In the genomic region with DNA sequence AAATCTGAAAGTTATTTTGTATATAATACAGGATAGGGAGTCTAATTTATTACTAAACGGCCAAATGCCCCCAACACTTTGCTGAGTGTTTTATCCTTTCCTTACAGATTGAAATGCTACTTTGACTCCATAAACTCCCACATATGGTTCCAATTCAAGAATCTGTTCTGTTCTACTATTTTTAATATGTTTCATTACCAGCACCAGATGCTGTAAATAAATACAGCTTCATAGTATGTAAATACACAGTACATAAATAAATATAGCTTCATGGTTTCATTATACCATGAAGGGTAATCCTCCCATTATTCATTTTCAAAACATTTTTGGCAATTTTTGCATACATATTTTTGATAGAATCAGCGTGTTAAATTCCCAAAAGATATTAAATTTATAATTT, we compare ENCODE assay signal across 34 cellular contexts.
"Had no signal": no experiment of that assay in that cellular context is flagged by ENCODE, and none has a peak within 500 bp of the region (broad histone marks: within the 10 kb centered on the region; RNA-seq: fewer than 3 reads in every experiment).

No MANE protein-coding gene starts in this region.

- DNase-seq: activated B cell treated with CpG ODN at 0.5 μM for 24 hours; activated CD4-positive, alpha-beta memory T cell treated with anti-CD3 and anti-CD28 coated beads for 36 hours; activated CD4-positive, alpha-beta T cell treated with anti-CD3 and anti-CD28 coated beads for 4 hours; activated CD4-positive, alpha-beta T cell treated with anti-CD3 and anti-CD28 coated beads, Interleukin-2, amount 10 ng/mL, durations not matched to agents 24 days and 14 days; activated CD4-positive, alpha-beta T cell treated with anti-CD3 and anti-CD28 coated beads, Interleukin-2, amount 50 U/mL, for 1 hour; activated CD4-positive, alpha-beta T cell treated with anti-CD3 and anti-CD28 coated beads, Interleukin-2, amount 50 U/mL, for 4 hours; activated CD4-positive, CD25-positive, alpha-beta regulatory T cell treated with anti-CD3 and anti-CD28 coated beads, Interleukin-2, amount 50 U/mL, for 72 hours; activated CD8-positive, alpha-beta memory T cell treated with anti-CD3 and anti-CD28 coated beads, Interleukin-2, amount 50 U/mL, for 4 hours; activated CD8-positive, alpha-beta T cell treated with anti-CD3 and anti-CD28 coated beads for 36 hours; activated effector memory CD4-positive, alpha-beta T cell treated with Interleukin-2 at 50 U/mL for 16 hours; activated gamma-delta T cell; activated naive CD4-positive, alpha-beta T cell treated with anti-CD3 and anti-CD28 coated beads, Interleukin-2, amount 10 ng/mL, durations not matched to agents 7 days and 5 days; activated naive CD4-positive, alpha-beta T cell treated with Interleukin-2 at 50 U/mL for 16 hours; activated naive CD8-positive, alpha-beta T cell treated with anti-CD3 and anti-CD28 coated beads, Interleukin-2, amount 10 ng/mL, durations not matched to agents 7 days and 5 days; activated naive CD8-positive, alpha-beta T cell treated with anti-CD3 and anti-CD28 coated beads, Interleukin-2, amount 50 U/mL, for 24 hours; activated T-cell treated with anti-CD3 and anti-CD28 coated beads for 4 hours; activated T-cell treated with anti-CD3 and anti-CD28 coated beads, Interleukin-2, amount 50 U/mL, for 1 hour; activated T-cell treated with anti-CD3 and anti-CD28 coated beads, Interleukin-2, amount 50 U/mL, for 48 hours; adrenal gland; amniotic stem cell; aorta; body of pancreas; brain microvascular endothelial cell; central memory CD4-positive, alpha-beta T cell; T-helper 1 cell; T-helper 2 cell; T-helper 9 cell had no signal

- H3K9me3 Mint-ChIP-seq: activated B cell treated with CpG ODN at 0.5 μM for 24 hours; activated CD4-positive, alpha-beta memory T cell treated with anti-CD3 and anti-CD28 coated beads for 36 hours; activated CD4-positive, alpha-beta T cell treated with anti-CD3 and anti-CD28 coated beads, Interleukin-2, amount 10 ng/mL, durations not matched to agents 24 days and 14 days; activated CD8-positive, alpha-beta T cell treated with anti-CD3 and anti-CD28 coated beads for 36 hours; activated naive CD4-positive, alpha-beta T cell treated with anti-CD3 and anti-CD28 coated beads, Interleukin-2, amount 10 ng/mL, durations not matched to agents 7 days and 5 days; activated naive CD4-positive, alpha-beta T cell treated with anti-CD3 and anti-CD28 coated beads, Interleukin-2, amount 50 U/mL, for 24 hours; activated naive CD8-positive, alpha-beta T cell treated with anti-CD3 and anti-CD28 coated beads, Interleukin-2, amount 10 ng/mL, durations not matched to agents 7 days and 5 days; activated naive CD8-positive, alpha-beta T cell treated with anti-CD3 and anti-CD28 coated beads, Interleukin-2, amount 50 U/mL, for 24 hours; activated T-helper 2 cell treated with anti-CD3 and anti-CD28 coated beads, Interferon-gamma antibody, Interleukin-2, Interleukin-4, amounts not matched to agents 10 μg/mL and 5 μg/mL and 100 μg/mL, durations not matched to agents 14 hours and 24 hours and 36 hours; T-helper 1 cell treated with Interleukin-12 subunit alpha and Interleukin-12 subunit beta and Interleukin-4 antibody, amounts not matched to agents 30 μg/mL and 1 μg/mL, for 36 hours; T-helper 2 cell treated with Interferon-gamma antibody and Interleukin-4, amounts not matched to agents 5 μg/mL and 100 μg/mL, for 36 hours had no signal

- H3K9me3 ChIP-seq: adrenal gland, body of pancreas, breast epithelium had no signal

- H3K27ac Mint-ChIP-seq: activated B cell treated with CpG ODN at 0.5 μM for 24 hours; activated CD4-positive, alpha-beta memory T cell treated with anti-CD3 and anti-CD28 coated beads for 36 hours; activated CD4-positive, alpha-beta T cell treated with anti-CD3 and anti-CD28 coated beads, Interleukin-2, amount 10 ng/mL, durations not matched to agents 24 days and 14 days; activated CD8-positive, alpha-beta T cell treated with anti-CD3 and anti-CD28 coated beads for 36 hours; activated naive CD4-positive, alpha-beta T cell treated with anti-CD3 and anti-CD28 coated beads, Interleukin-2, amount 10 ng/mL, durations not matched to agents 7 days and 5 days; activated naive CD4-positive, alpha-beta T cell treated with anti-CD3 and anti-CD28 coated beads, Interleukin-2, amount 50 U/mL, for 24 hours; activated naive CD8-positive, alpha-beta T cell; activated naive CD8-positive, alpha-beta T cell treated with anti-CD3 and anti-CD28 coated beads, Interleukin-2, amount 10 ng/mL, durations not matched to agents 7 days and 5 days; activated naive CD8-positive, alpha-beta T cell treated with anti-CD3 and anti-CD28 coated beads, Interleukin-2, amount 50 U/mL, for 24 hours; activated T-helper 2 cell treated with anti-CD3 and anti-CD28 coated beads, Interferon-gamma antibody, Interleukin-2, Interleukin-4, amounts not matched to agents 10 μg/mL and 5 μg/mL and 100 μg/mL, durations not matched to agents 14 hours and 24 hours and 36 hours; T-helper 1 cell treated with Interleukin-12 subunit alpha and Interleukin-12 subunit beta and Interleukin-4 antibody, amounts not matched to agents 30 μg/mL and 1 μg/mL, for 36 hours; T-helper 2 cell treated with Interferon-gamma antibody and Interleukin-4, amounts not matched to agents 5 μg/mL and 100 μg/mL, for 36 hours had no signal

- H3K4me1 Mint-ChIP-seq: activated B cell treated with CpG ODN at 0.5 μM for 24 hours; activated naive CD4-positive, alpha-beta T cell treated with anti-CD3 and anti-CD28 coated beads, Interleukin-2, amount 10 ng/mL, durations not matched to agents 7 days and 5 days; activated naive CD4-positive, alpha-beta T cell treated with anti-CD3 and anti-CD28 coated beads, Interleukin-2, amount 50 U/mL, for 24 hours; activated naive CD8-positive, alpha-beta T cell treated with anti-CD3 and anti-CD28 coated beads, Interleukin-2, amount 10 ng/mL, durations not matched to agents 7 days and 5 days had no signal

- H3K4me3 Mint-ChIP-seq: activated B cell treated with CpG ODN at 0.5 μM for 24 hours; activated CD4-positive, alpha-beta memory T cell treated with anti-CD3 and anti-CD28 coated beads for 36 hours; activated CD4-positive, alpha-beta T cell treated with anti-CD3 and anti-CD28 coated beads, Interleukin-2, amount 10 ng/mL, durations not matched to agents 24 days and 14 days; activated CD8-positive, alpha-beta T cell treated with anti-CD3 and anti-CD28 coated beads for 36 hours; activated naive CD4-positive, alpha-beta T cell treated with anti-CD3 and anti-CD28 coated beads, Interleukin-2, amount 10 ng/mL, durations not matched to agents 7 days and 5 days; activated naive CD4-positive, alpha-beta T cell treated with anti-CD3 and anti-CD28 coated beads, Interleukin-2, amount 50 U/mL, for 24 hours; activated naive CD8-positive, alpha-beta T cell; activated naive CD8-positive, alpha-beta T cell treated with anti-CD3 and anti-CD28 coated beads, Interleukin-2, amount 10 ng/mL, durations not matched to agents 7 days and 5 days; activated naive CD8-positive, alpha-beta T cell treated with anti-CD3 and anti-CD28 coated beads, Interleukin-2, amount 50 U/mL, for 24 hours; T-helper 1 cell treated with Interleukin-12 subunit alpha and Interleukin-12 subunit beta and Interleukin-4 antibody, amounts not matched to agents 30 μg/mL and 1 μg/mL, for 36 hours; T-helper 2 cell treated with Interferon-gamma antibody and Interleukin-4, amounts not matched to agents 5 μg/mL and 100 μg/mL, for 36 hours had no signal

- H3K27me3 ChIP-seq: adrenal gland, body of pancreas, brain microvascular endothelial cell, breast epithelium had no signal

- H3K27ac ChIP-seq: adrenal gland, body of pancreas, brain microvascular endothelial cell, breast epithelium, VCaP had no signal

- H3K4me1 ChIP-seq: adrenal gland, body of pancreas, breast epithelium had no signal

- H3K27me3 Mint-ChIP-seq: activated B cell treated with CpG ODN at 0.5 μM for 24 hours; activated CD4-positive, alpha-beta memory T cell treated with anti-CD3 and anti-CD28 coated beads for 36 hours; activated CD4-positive, alpha-beta T cell treated with anti-CD3 and anti-CD28 coated beads, Interleukin-2, amount 10 ng/mL, durations not matched to agents 24 days and 14 days; activated CD8-positive, alpha-beta T cell treated with anti-CD3 and anti-CD28 coated beads for 36 hours; activated naive CD4-positive, alpha-beta T cell treated with anti-CD3 and anti-CD28 coated beads, Interleukin-2, amount 10 ng/mL, durations not matched to agents 7 days and 5 days; activated naive CD4-positive, alpha-beta T cell treated with anti-CD3 and anti-CD28 coated beads, Interleukin-2, amount 50 U/mL, for 24 hours; activated naive CD8-positive, alpha-beta T cell; activated naive CD8-positive, alpha-beta T cell treated with anti-CD3 and anti-CD28 coated beads, Interleukin-2, amount 10 ng/mL, durations not matched to agents 7 days and 5 days; activated naive CD8-positive, alpha-beta T cell treated with anti-CD3 and anti-CD28 coated beads, Interleukin-2, amount 50 U/mL, for 24 hours had no signal

- H3K36me3 ChIP-seq: adrenal gland, brain microvascular endothelial cell, breast epithelium had no signal

- H3K4me3 ChIP-seq: adrenal gland, body of pancreas, breast epithelium had no signal
